Comparison of ENCODE assay signal across 15 cellular contexts in the genomic region with DNA sequence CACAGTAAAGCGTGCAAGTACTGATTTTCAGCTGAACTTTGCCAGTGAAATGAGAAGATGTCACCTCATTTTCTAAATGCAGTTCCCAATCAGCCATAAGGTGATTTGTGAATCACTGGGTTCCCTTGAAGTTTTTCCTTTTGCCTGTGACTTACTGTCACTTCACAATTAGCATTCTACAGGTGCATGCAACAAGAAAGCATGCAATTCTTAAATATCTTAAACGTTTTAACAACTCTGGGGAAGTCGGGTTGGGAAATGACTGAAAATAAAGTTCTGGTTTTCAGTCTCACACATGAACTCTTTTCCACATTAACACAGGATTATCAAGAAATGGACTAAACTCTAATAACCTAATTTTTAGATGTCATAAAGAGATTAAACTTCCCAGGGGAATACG. TPM values are rescaled to one million over a fixed set of nuclear protein-coding genes. Genes with fewer than 3 reads are reported as not detected.
DNase-seq lines count a peak whose midpoint lies in the region; ATAC-seq and TF ChIP-seq lines count a peak whose summit lies in the region.
"Had no signal": no experiment of that assay in that cellular context is flagged by ENCODE, and none has a peak within 500 bp of the region (broad histone marks: within the 10 kb centered on the region; RNA-seq: fewer than 3 reads in every experiment).

No MANE protein-coding gene starts in this region.

- peaks cover 90% of the 10 kb centered on the region for H4K20me1 ChIP-seq in hepatocyte (ENCODE audit: insufficient read depth, poor library complexity, severe bottlenecking)

- H3K27ac ChIP-seq in right cardiac atrium (ENCODE audit: low read length) (no peak overlapping the region), right atrium auricular region (no peak overlapping the region), hepatocyte (no peak overlapping the region), skeletal muscle tissue (ENCODE audit: low read depth, low read length) (no peak overlapping the region)
- H3K27ac ChIP-seq: tibial artery had no signal

- 58% methylated on average over 4 of the region's 4 CpGs for WGBS in right cardiac atrium
- WGBS in hepatocyte (ENCODE audit: low lambda C conversion rate, missing lambda C conversion rate), result 74% methylated on average over 4 of the region's 4 CpGs

- intact Hi-C loops in right cardiac atrium (cut with DNase I), result no loop called here

- H3K9me2 ChIP-seq in hepatocyte (replicated peaks; ENCODE audit: insufficient read depth), result no peaks in the 10 kb centered on the region

- no peaks in the 10 kb centered on the region for H3K27me3 Mint-ChIP-seq in T-cell
- H3K27me3 Mint-ChIP-seq: activated B cell treated with CpG ODN at 0.5 μM for 24 hours, progenitor cell of endocrine pancreas had no signal

- no peak overlapping the region for H2AFZ ChIP-seq in hepatocyte

- H3K4me3 ChIP-seq in right cardiac atrium (ENCODE audit: low read length), result peak overlapping the region; percentile 19
- H3K4me3 ChIP-seq in right atrium auricular region, result no peak overlapping the region
- no peak overlapping the region for H3K4me3 ChIP-seq in hepatocyte
- no peak overlapping the region for H3K4me3 ChIP-seq in skeletal muscle tissue (ENCODE audit: low read length in 3 of 3)
- H3K4me3 ChIP-seq: tibial artery had no signal

- CTCF ChIA-PET in T-cell (lab: Charles Lee), result interaction anchor here in 1 of 2 donors (0.7 kb wide), 1 partner anchor 9 kb away, joined by 3 read pairs; no protein-coding TSS in a partner anchor

- peaks cover 12% of the 10 kb centered on the region for H3K36me3 Mint-ChIP-seq in T-cell

- H3K9me3 Mint-ChIP-seq in T-cell, result no peaks in the 10 kb centered on the region
- H3K9me3 Mint-ChIP-seq: activated B cell treated with CpG ODN at 0.5 μM for 24 hours had no signal

- no peak for DNase-seq in right cardiac atrium
- no peak for DNase-seq in right atrium auricular region (ENCODE audit: low spot score)
- no peak for DNase-seq in T-cell
- no peak for DNase-seq in hepatocyte (ENCODE audit: low spot score)
- DNase-seq in HUDEP-2 (lab: John Stamatoyannopoulos, UW; ENCODE audit: unreplicated experiment in 76 of 76), result no peak
- DNase-seq in COLO829 (ENCODE audit: low spot score), result no peak
- no peak for DNase-seq in activated CD4-positive, alpha-beta T cell treated with anti-CD3 and anti-CD28 coated beads, Interleukin-2, amount 50 U/mL, for 1 hour
- DNase-seq: activated B cell treated with CpG ODN at 0.5 μM for 24 hours; cortex of kidney; NCI-H1092 treated with DMSO at 0.1 percent for 48 hours; NCI-H2171 treated with DMSO at 0.1 percent for 48 hours; stimulated activated CD4-positive, alpha-beta T cell treated with anti-CD3 and anti-CD28 coated beads, Interleukin-1b, Interleukin-23, amount 100 ng/mL, for 48 hours; tibial artery had no signal

- H3K4me1 Mint-ChIP-seq in T-cell, result peaks cover 32 to 36% (median 35%) of the 10 kb centered on the region in 3 donors

- peak overlapping the region in 2 of 3 donors; percentile 1 to 3 for H3K9ac ChIP-seq in skeletal muscle tissue (ENCODE audit: low read depth in 1 of 3, low read length in 3 of 3)

- peaks cover 1% of the 10 kb centered on the region for H3K4me1 ChIP-seq in right cardiac atrium (ENCODE audit: control insufficient read depth, insufficient read depth, low read length)
- H3K4me1 ChIP-seq in right atrium auricular region, result peaks cover 0 to 44% of the 10 kb centered on the region in 2 donors
- H3K4me1 ChIP-seq in hepatocyte (ENCODE audit: insufficient read depth), result peaks cover 18% of the 10 kb centered on the region
- peaks cover 8 to 22% (median 15%) of the 10 kb centered on the region in 3 donors for H3K4me1 ChIP-seq in skeletal muscle tissue (ENCODE audit: control insufficient read depth in 3 of 3, insufficient read depth in 3 of 3, low read length in 3 of 3)

- no peaks in the 10 kb centered on the region for H3K9me3 ChIP-seq in right cardiac atrium (ENCODE audit: control insufficient read depth, low read length)
- H3K9me3 ChIP-seq in right atrium auricular region, result no peaks in the 10 kb centered on the region
- H3K9me3 ChIP-seq in hepatocyte (ENCODE audit: low read depth), result no peaks in the 10 kb centered on the region
- no peaks in the 10 kb centered on the region for H3K9me3 ChIP-seq in skeletal muscle tissue (ENCODE audit: control insufficient read depth in 3 of 3, low read length in 3 of 3)
- H3K9me3 ChIP-seq: tibial artery had no signal

- peak overlapping the region in 2 of 3 donors; percentile 18 to 35 for H3K4me3 Mint-ChIP-seq in T-cell
- H3K4me3 Mint-ChIP-seq: activated B cell treated with CpG ODN at 0.5 μM for 24 hours had no signal

- peaks cover 95% of the 10 kb centered on the region for H3K79me2 ChIP-seq in hepatocyte

- H3K36me3 ChIP-seq in right atrium auricular region (no peaks in the 10 kb centered on the region), hepatocyte (replicated peaks; ENCODE audit: insufficient read depth, low read depth) (no peaks in the 10 kb centered on the region), skeletal muscle tissue (ENCODE audit: control insufficient read depth in 3 of 3, insufficient read depth in 3 of 3, low read length in 3 of 3) (no peaks in the 10 kb centered on the region)
- H3K36me3 ChIP-seq: tibial artery had no signal

- POLR2A ChIA-PET in T-cell (lab: Charles Lee), result interaction anchor here in 1 of 2 donors (0.6 kb wide), 1 partner anchor 664 kb away, joined by 3 read pairs; no protein-coding TSS in a partner anchor

- peak overlapping the region; percentile 85 for H3K4me2 ChIP-seq in hepatocyte

- H3K27me3 ChIP-seq in right cardiac atrium (ENCODE audit: control insufficient read depth, insufficient read depth) (no peaks in the 10 kb centered on the region), right atrium auricular region (no peaks in the 10 kb centered on the region), hepatocyte (no peaks in the 10 kb centered on the region), skeletal muscle tissue (ENCODE audit: control insufficient read depth in 3 of 3, insufficient read depth in 3 of 3, low read length in 3 of 3) (no peaks in the 10 kb centered on the region)
- H3K27me3 ChIP-seq: tibial artery had no signal

- TF ChIP-seq CTCF in right atrium auricular region (IDR thresholded peaks at IDR 0.05) (no peak), hepatocyte (IDR thresholded peaks at IDR 0.05; ENCODE audit: poor library complexity) (no peak)

- ATAC-seq in right cardiac atrium (no peak), T-cell (replicated peaks in 1 of 4) (no peak)

- peak overlapping the region in 1 of 2 donors; percentile 20 for H3K27ac Mint-ChIP-seq in T-cell
- H3K27ac Mint-ChIP-seq: activated B cell treated with CpG ODN at 0.5 μM for 24 hours, progenitor cell of endocrine pancreas had no signal

RNA-seq across cellular contexts. Expression of gene GSK3B, which starts 5.2 kb away (rescaled TPM):
- total RNA-seq in right cardiac atrium, result 10 to 100 TPM; 37.9 to 44.6 (median 41.1) TPM
- 11.4 TPM for polyA plus RNA-seq in right cardiac atrium
- 10 to 100 TPM; 31.3 to 42.0 TPM for total RNA-seq in right atrium auricular region
- 10 to 100 TPM; 30.5 to 47.9 (median 32.7) TPM for total RNA-seq in T-cell
- 48.8 and 49.3 TPM in 2 replicates for total RNA-seq in hepatocyte
- 18.1 and 24.7 TPM in 2 replicates for polyA plus RNA-seq in hepatocyte
- total RNA-seq in skeletal muscle tissue, result 30.3 TPM
